Comparison of ENCODE assay signal across 9 cellular contexts in the genomic region with DNA sequence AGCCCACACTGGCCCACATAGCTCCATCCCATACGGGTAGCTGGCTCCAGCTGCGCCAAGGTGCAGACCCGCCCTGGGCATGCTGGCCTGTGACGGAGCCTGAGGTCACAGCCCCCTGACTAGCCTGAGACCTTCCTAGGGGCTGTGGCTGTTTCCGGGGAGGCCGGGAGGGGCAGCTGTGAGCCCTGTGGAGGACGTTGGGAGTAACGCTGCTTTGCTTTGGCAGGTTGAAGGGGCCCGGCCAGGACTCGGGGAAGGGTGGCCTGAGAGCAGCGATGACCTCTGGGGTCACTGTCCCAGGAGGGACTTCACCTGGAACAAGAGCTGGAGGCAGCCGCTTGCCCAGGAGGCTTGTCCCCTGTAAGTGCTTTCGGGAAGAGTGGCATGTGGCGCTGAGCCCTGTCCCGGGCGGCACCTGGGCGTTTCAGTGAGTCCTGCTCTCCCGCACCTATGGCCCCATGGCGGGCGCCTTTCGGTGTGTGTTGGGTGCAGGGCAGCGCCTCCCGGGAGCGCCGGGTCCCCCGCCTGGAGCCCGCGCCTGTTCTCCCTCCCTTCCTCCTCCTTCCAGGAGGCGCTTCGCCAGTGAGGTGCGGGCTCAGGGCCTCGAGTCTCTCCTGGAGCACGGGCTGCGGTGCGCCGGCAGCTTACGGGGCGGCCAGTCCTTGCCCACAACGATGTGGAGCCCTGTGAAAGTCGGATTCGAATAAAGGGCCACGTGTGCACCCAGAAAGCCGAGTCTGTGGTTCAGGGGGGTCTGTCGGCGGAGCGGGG. TPM values are rescaled to one million over a fixed set of nuclear protein-coding genes. Genes with fewer than 3 reads are reported as not detected.
A peak's percentile ranks its signal among the peaks of the same experiment; 100 is the strongest.
DNase-seq lines count a peak whose midpoint lies in the region; ATAC-seq and TF ChIP-seq lines count a peak whose summit lies in the region.
"Had no signal": no experiment of that assay in that cellular context is flagged by ENCODE, and none has a peak within 500 bp of the region (broad histone marks: within the 10 kb centered on the region; RNA-seq: fewer than 3 reads in every experiment).

No MANE protein-coding gene starts in this region.

- no peak for TF ChIP-seq RAD21 in IMR-90 (IDR thresholded peaks at IDR 0.05; ENCODE audit: low read length)

- dilution Hi-C loops in IMR-90 (cut with HindIII; ENCODE audit: low sequenced_read_pairs, unreplicated experiment) = no loop called here

- H4K5ac ChIP-seq in IMR-90 (ENCODE audit: low read depth, low read length) = no peak overlapping the region

- no peak overlapping the region for H3K18ac ChIP-seq in IMR-90 (ENCODE audit: low read depth, low read length)

- no peak overlapping the region; the same call in 1 of the 2 replicates for H3K56ac ChIP-seq in IMR-90 (ENCODE audit: extremely low read depth, insufficient read depth, low read length)

- no peak for ATAC-seq in IMR-90 (ENCODE audit: low read depth)
- no peak for ATAC-seq in naive thymus-derived CD4-positive, alpha-beta T cell
- no peak for ATAC-seq in HG03025 (IDR thresholded peaks at IDR 0.05; ENCODE audit: low FRiP score, unreplicated experiment)
- no peak for ATAC-seq in HG03439 (IDR thresholded peaks at IDR 0.05; ENCODE audit: unreplicated experiment)

- DNase-seq in AG09309 (ENCODE audit: low read depth) = no peak
- no peak for DNase-seq in IMR-90
- DNase-seq in chondrocyte (ENCODE audit: low spot score) = no peak
- DNase-seq in naive thymus-derived CD4-positive, alpha-beta T cell = peak in 1 of 9 donors; percentile 25
- DNase-seq in head of caudate nucleus = no peak
- no peak for DNase-seq in GM13977 (ENCODE audit: low spot score)
- DNase-seq: stimulated activated CD4-positive, alpha-beta T cell treated with anti-CD3 and anti-CD28 coated beads, Interleukin-4, amount 100 ng/mL, for 4 hours had no signal

- peak overlapping the region; percentile 58 for H3K4me3 Mint-ChIP-seq in chondrocyte (ENCODE audit: unreplicated experiment)
- H3K4me3 Mint-ChIP-seq in naive thymus-derived CD4-positive, alpha-beta T cell = peak overlapping the region; percentile 47 to 92 (median 70)

- TF ChIP-seq POLR2A in IMR-90 (IDR thresholded peaks at IDR 0.05; ENCODE audit: low read depth, low read length) = no peak

- H2AFZ ChIP-seq in IMR-90 (replicated peaks; ENCODE audit: low read length, poor library complexity) = peak overlapping the region; percentile 44

- peaks cover 52% of the 10 kb centered on the region for H3K36me3 ChIP-seq in IMR-90 (ENCODE audit: control insufficient read depth, insufficient read depth, low read length)
- peaks cover 39 to 63% (median 42%) of the 10 kb centered on the region in 3 experiments for H3K36me3 ChIP-seq in naive thymus-derived CD4-positive, alpha-beta T cell (ENCODE audit: control insufficient read depth in 2 of 3, insufficient read depth in 3 of 3, low read length in 3 of 3)

- no peaks in the 10 kb centered on the region for H3K9me3 Mint-ChIP-seq in chondrocyte (ENCODE audit: low read depth)
- H3K9me3 Mint-ChIP-seq in naive thymus-derived CD4-positive, alpha-beta T cell = peaks cover 0 to 13% (median 0%) of the 10 kb centered on the region in 11 donors

- H3K27me3 Mint-ChIP-seq in chondrocyte (ENCODE audit: low read depth) = no peaks in the 10 kb centered on the region
- H3K27me3 Mint-ChIP-seq in naive thymus-derived CD4-positive, alpha-beta T cell = no peaks in the 10 kb centered on the region

- H2AK5ac ChIP-seq in IMR-90 (ENCODE audit: low read depth, low read length) = 0 out of 2 replicates have a peak overlapping the region, but pooled peaks have one; percentile 58

- H3K27me3 ChIP-seq in IMR-90 (ENCODE audit: control insufficient read depth, insufficient read depth, low read length) = no peaks in the 10 kb centered on the region
- H3K27me3 ChIP-seq in naive thymus-derived CD4-positive, alpha-beta T cell (ENCODE audit: control insufficient read depth in 2 of 2, insufficient read depth in 2 of 2, low read length in 2 of 2) = no peaks in the 10 kb centered on the region

- H3K14ac ChIP-seq in IMR-90 (replicated peaks; ENCODE audit: low read depth, low read length) = no peak overlapping the region

- H4K91ac ChIP-seq in IMR-90 (ENCODE audit: insufficient read depth, low read depth, low read length) = no peak overlapping the region

- 76% methylated on average over 28 of the region's 46 CpGs; no CpG with 5 or more reads in 1 of the 2 experiments for WGBS in IMR-90 (ENCODE audit: extremely low coverage in 2 of 2, insufficient read length in 1 of 2), 2 experiments

- BruUV-seq in IMR-90 (replicated peaks; lab: Mats Ljungman, UMichigan) = no TSS peak

- peak overlapping the region; percentile 75 for H3K27ac ChIP-seq in IMR-90 (ENCODE audit: insufficient read depth, low read length)
- H3K27ac ChIP-seq in naive thymus-derived CD4-positive, alpha-beta T cell (ENCODE audit: low read depth, low read length) = peak overlapping the region; percentile 93

- H4K20me1 ChIP-seq in IMR-90 (ENCODE audit: insufficient read depth, low read length) = peaks cover 67% of the 10 kb centered on the region

- peaks cover 25% of the 10 kb centered on the region for H3K4me1 ChIP-seq in IMR-90 (ENCODE audit: control insufficient read depth, insufficient read depth, low read length)
- peaks cover 55 to 65% of the 10 kb centered on the region in 2 donors for H3K4me1 ChIP-seq in naive thymus-derived CD4-positive, alpha-beta T cell (ENCODE audit: control insufficient read depth in 2 of 2, insufficient read depth in 2 of 2, low read length in 2 of 2)

- no peak overlapping the region for H2BK15ac ChIP-seq in IMR-90 (ENCODE audit: low read depth, low read length)

- H3K4me3 ChIP-seq in AG09309 (ENCODE audit: control insufficient read depth, low read depth, low read length) = peak overlapping the region; percentile 38
- H3K4me3 ChIP-seq in IMR-90 (ENCODE audit: insufficient read depth, low read depth, low read length) = no peak overlapping the region
- peak overlapping the region; percentile 46 for H3K4me3 ChIP-seq in naive thymus-derived CD4-positive, alpha-beta T cell (ENCODE audit: low read length)

- CTCF ChIA-PET in IMR-90 (lab: Yijun Ruan, JAX) = no interaction called here
- CTCF ChIA-PET in naive thymus-derived CD4-positive, alpha-beta T cell (lab: Charles Lee) = no interaction called here

- peak overlapping the region; percentile 35 for H3K4me2 ChIP-seq in IMR-90 (ENCODE audit: low read depth, low read length)

- peaks cover 33% of the 10 kb centered on the region for H3K36me3 Mint-ChIP-seq in chondrocyte (ENCODE audit: low read depth)
- peaks cover 0 to 42% (median 23%) of the 10 kb centered on the region in 5 donors for H3K36me3 Mint-ChIP-seq in naive thymus-derived CD4-positive, alpha-beta T cell

- peaks cover 49% of the 10 kb centered on the region for H3K4me1 Mint-ChIP-seq in chondrocyte (ENCODE audit: low read depth)
- peaks cover 40 to 57% (median 50%) of the 10 kb centered on the region in 7 donors for H3K4me1 Mint-ChIP-seq in naive thymus-derived CD4-positive, alpha-beta T cell

- H3K23ac ChIP-seq in IMR-90 (ENCODE audit: low read depth, low read length) = peak overlapping the region; percentile 42

- H3K9me3 ChIP-seq in IMR-90 (ENCODE audit: control insufficient read depth, insufficient read depth, low read length) = no peaks in the 10 kb centered on the region
- H3K9me3 ChIP-seq in naive thymus-derived CD4-positive, alpha-beta T cell (ENCODE audit: control insufficient read depth in 2 of 3, low read length in 3 of 3) = no peaks in the 10 kb centered on the region

- in situ Hi-C loops in IMR-90 (cut with MboI; ENCODE audit: low sequenced_read_pairs) (no loop called here), GM13977 (cut with MboI; ENCODE audit: low pct_unique_long_range_greater_than_20kb, low sequenced_read_pairs, unreplicated experiment) (no loop called here)

- H2BK5ac ChIP-seq in IMR-90 (ENCODE audit: low read depth, low read length, poor library complexity, severe bottlenecking) = no peak overlapping the region

- H2BK120ac ChIP-seq in IMR-90 (ENCODE audit: low read depth, low read length) = no peak overlapping the region

- POLR2A ChIA-PET in IMR-90 (lab: Charles Lee; ENCODE audit: unreplicated experiment) = no interaction called here
- POLR2A ChIA-PET in naive thymus-derived CD4-positive, alpha-beta T cell (lab: Charles Lee) = interaction anchor here (0.6 to 6.6 kb wide), 8 partner anchors 10 to 296 kb away, joined by 3 to 60 read pairs (median 4); partner anchors contain the start of gene ATP5F1D

- peak overlapping the region; percentile 82 for H3K27ac Mint-ChIP-seq in chondrocyte (ENCODE audit: unreplicated experiment)
- peak overlapping the region in 8 of 9 donors; percentile 53 to 90 (median 80) for H3K27ac Mint-ChIP-seq in naive thymus-derived CD4-positive, alpha-beta T cell

- H4K8ac ChIP-seq in IMR-90 (ENCODE audit: low read depth in 2 of 2, low read length in 2 of 2) = peak overlapping the region in 1 of 2 experiments; percentile 15; a peak in 2 of 4 replicates

- peak overlapping the region; percentile 33 for H2AK9ac ChIP-seq in IMR-90 (replicated peaks; ENCODE audit: low read depth, low read length, poor library complexity)

- no peak overlapping the region for H2BK20ac ChIP-seq in IMR-90 (ENCODE audit: low read depth, low read length)

- H3K79me1 ChIP-seq in IMR-90 (ENCODE audit: low read depth in 1 of 2, low read length in 2 of 2) = peaks cover 22 to 66% of the 10 kb centered on the region in 2 experiments; a peak in 3 of 4 replicates

- H3K9me1 ChIP-seq in IMR-90 (ENCODE audit: insufficient read depth, low read length) = no peaks in the 10 kb centered on the region; the same call in 1 of the 2 replicates

- H3K4ac ChIP-seq in IMR-90 (ENCODE audit: low read depth, low read length) = peak overlapping the region; percentile 34

- H3K9ac ChIP-seq in IMR-90 (ENCODE audit: low read depth, low read length) = peak overlapping the region; percentile 58; the same call in 1 of the 2 replicates

- intact Hi-C loops in IMR-90 (cut with micrococcal nuclease) (no loop called here), head of caudate nucleus (cut with DNase I) (no loop called here)
- intact Hi-C loops in naive thymus-derived CD4-positive, alpha-beta T cell (cut with micrococcal nuclease) = loop anchor here in 1 of 2 donors (2.0 kb wide), 2 partner anchors 13 to 253 kb away; partner anchors contain the start of genes RNU6-2 and TMEM259

- TF ChIP-seq CTCF in AG09309 (IDR thresholded peaks at IDR 0.05; ENCODE audit: control insufficient read depth, insufficient read depth, low read depth, low read length, missing control alignments) (no peak), IMR-90 (conservative IDR thresholded peaks at IDR 0.05; ENCODE audit: low read depth, low read length) (no peak), chondrocyte (IDR thresholded peaks at IDR 0.05) (no peak), GM13977 (IDR thresholded peaks at IDR 0.05; ENCODE audit: extremely low read depth, insufficient read depth, missing control alignments) (no peak)

RNA-seq across cellular contexts. Expression of gene FAM174C, which starts 1.1 kb away (rescaled TPM):
- total RNA-seq in IMR-90 (2012; rRNA removed) (7.5 and 10.6 TPM in 2 replicates), chondrocyte (32.7 to 41.3 TPM (median 36.1 TPM) in 3 replicates)
- polyA plus RNA-seq in IMR-90 (2012; rRNA removed) = 61.8 and 93.4 TPM in 2 replicates
- 94.9 and 135 TPM in 2 replicates for polyA plus RNA-seq in IMR-90 (2012; cell fraction: cytosol; rRNA removed)
- 46.6 and 93.7 TPM in 2 replicates for polyA plus RNA-seq in IMR-90 (2012; cell fraction: nucleus; rRNA removed; ENCODE audit: low replicate concordance)
- 10 to 100 TPM; 31.7 to 57.3 (median 47.7) TPM for total RNA-seq in naive thymus-derived CD4-positive, alpha-beta T cell
- 10 to 100 TPM; 75.0 to 78.8 TPM for polyA plus RNA-seq in naive thymus-derived CD4-positive, alpha-beta T cell

RNA-seq across cellular contexts. Expression of gene CIRBP, which starts 5.1 kb away (rescaled TPM):
- 226 and 299 TPM in 2 replicates for total RNA-seq in IMR-90 (2012; rRNA removed)
- polyA plus RNA-seq in IMR-90 (2012; rRNA removed) = 405 and 542 TPM in 2 replicates
- polyA plus RNA-seq in IMR-90 (2012; cell fraction: cytosol; rRNA removed) = 562 and 617 TPM in 2 replicates
- polyA plus RNA-seq in IMR-90 (2012; cell fraction: nucleus; rRNA removed; ENCODE audit: low replicate concordance) = 2,129 and 2,924 TPM in 2 replicates
- 295 to 320 TPM (median 303 TPM) in 3 replicates for total RNA-seq in chondrocyte
- 100 to 1,000 TPM; 237 to 629 (median 524) TPM for total RNA-seq in naive thymus-derived CD4-positive, alpha-beta T cell
- polyA plus RNA-seq in naive thymus-derived CD4-positive, alpha-beta T cell = 100 to 1,000 TPM; 233 to 247 TPM

RNA-seq across cellular contexts. Expression of gene EFNA2, which starts 11.4 kb away (rescaled TPM):
- total RNA-seq in IMR-90 (2012; rRNA removed) (not detected in 2 replicates), chondrocyte (7.0 to 7.9 TPM (median 7.2 TPM) in 3 replicates)
- not detected in 2 replicates for polyA plus RNA-seq in IMR-90 (2012; rRNA removed)
- polyA plus RNA-seq in IMR-90 (2012; cell fraction: cytosol; rRNA removed) = 0.10 TPM in 1 of 2 replicates, not detected in the other
- polyA plus RNA-seq in IMR-90 (2012; cell fraction: nucleus; rRNA removed; ENCODE audit: low replicate concordance) = 0.07 TPM in 1 of 2 replicates, not detected in the other
- total RNA-seq in naive thymus-derived CD4-positive, alpha-beta T cell = not detected
- polyA plus RNA-seq in naive thymus-derived CD4-positive, alpha-beta T cell = not detected

RNA-seq across cellular contexts. Expression of gene MIDN, which starts 25.9 kb away (rescaled TPM):
- total RNA-seq in IMR-90 (2012; rRNA removed) = 2.2 and 2.5 TPM in 2 replicates
- polyA plus RNA-seq in IMR-90 (2012; rRNA removed) = 24.1 and 26.0 TPM in 2 replicates
- polyA plus RNA-seq in IMR-90 (2012; cell fraction: cytosol; rRNA removed) = 39.2 and 47.7 TPM in 2 replicates
- 97.0 and 144 TPM in 2 replicates for polyA plus RNA-seq in IMR-90 (2012; cell fraction: nucleus; rRNA removed; ENCODE audit: low replicate concordance)
- total RNA-seq in chondrocyte = 64.5 to 75.3 TPM (median 68.3 TPM) in 3 replicates
- total RNA-seq in naive thymus-derived CD4-positive, alpha-beta T cell = 100 to 1,000 TPM in 2 of 5 experiments, 10 to 100 TPM in 3; 22.6 to 310 (median 78.1) TPM
- 1 to 10 TPM; 1.4 to 3.6 TPM for polyA plus RNA-seq in naive thymus-derived CD4-positive, alpha-beta T cell

RNA-seq across cellular contexts. Expression of gene ATP5F1D, which starts 32.7 kb away (rescaled TPM):
- 7.3 and 13.6 TPM in 2 replicates for total RNA-seq in IMR-90 (2012; rRNA removed)
- polyA plus RNA-seq in IMR-90 (2012; rRNA removed) = 140 and 189 TPM in 2 replicates
- 348 and 386 TPM in 2 replicates for polyA plus RNA-seq in IMR-90 (2012; cell fraction: cytosol; rRNA removed)
- polyA plus RNA-seq in IMR-90 (2012; cell fraction: nucleus; rRNA removed; ENCODE audit: low replicate concordance) = 72.4 and 213 TPM in 2 replicates
- total RNA-seq in chondrocyte = 110 to 125 TPM (median 122 TPM) in 3 replicates
- 100 to 1,000 TPM in 3 of 5 experiments, 10 to 100 TPM in 2; 90.6 to 178 (median 102) TPM for total RNA-seq in naive thymus-derived CD4-positive, alpha-beta T cell
- 100 to 1,000 TPM; 209 to 302 TPM for polyA plus RNA-seq in naive thymus-derived CD4-positive, alpha-beta T cell
